ENCODE assay signal across 1 cellular context in the genomic region with DNA sequence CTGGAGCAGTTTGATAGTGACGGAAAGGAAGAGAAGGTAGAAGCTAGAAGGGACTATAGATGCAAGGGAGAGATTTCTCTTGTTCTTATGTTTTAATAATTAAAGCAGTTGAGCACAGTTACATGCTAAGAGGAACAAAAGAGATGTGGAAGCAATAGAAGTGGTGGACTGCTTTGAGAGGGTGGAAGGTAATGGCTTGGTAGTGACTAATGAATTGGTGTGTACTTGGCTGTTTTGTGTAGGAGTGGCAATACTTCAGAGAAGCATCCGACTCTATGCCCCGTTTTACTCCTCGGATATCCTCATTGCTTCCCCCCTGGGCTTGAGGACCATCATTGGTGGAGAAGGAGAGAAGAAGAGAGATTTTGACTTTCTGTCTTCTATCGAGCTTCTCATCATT.
TF ChIP-seq lines count a peak whose summit lies in the region.

No MANE protein-coding gene starts in this region.

TF ChIP-seq in IMR-90, 13 proteins besides CTCF, POLR2A, EP300 and RAD21:
- TF ChIP-seq BHLHE40 (IDR thresholded peaks at IDR 0.05; ENCODE audit: low read depth, low read length) (no peak), FOS (IDR thresholded peaks at IDR 0.05; ENCODE audit: low read depth, low read length) (no peak)
